7 cellular contexts compared by ENCODE assay signal in genomic region chr9:136766410-136767120, GRCh38. TPM values are rescaled to one million over a fixed set of nuclear protein-coding genes. Genes with fewer than 3 reads are reported as not detected.
DNase-seq lines count a peak whose midpoint lies in the region; ATAC-seq and TF ChIP-seq lines count a peak whose summit lies in the region.
"Not testable (repeated sequence)": the region's sequence is repeated elsewhere in the genome, so short reads cannot be mapped to it uniquely, and the experiment has no call there.
"Had no signal": no experiment of that assay in that cellular context is flagged by ENCODE, and none has a peak within 500 bp of the region (broad histone marks: within the 10 kb centered on the region; RNA-seq: fewer than 3 reads in every experiment).

No MANE protein-coding gene starts in this region.

- TF ChIP-seq CTCF in AG10803 (conservative IDR thresholded peaks at IDR 0.05; ENCODE audit: low read length) (peak; percentile 31; the same call in 1 of the 2 replicates), IMR-90 (conservative IDR thresholded peaks at IDR 0.05; ENCODE audit: low read depth, low read length) (peak; percentile 19), OCI-LY3 (IDR thresholded peaks at IDR 0.05; ENCODE audit: low read depth, low read length) (peak; percentile 42), fibroblast of mammary gland (conservative IDR thresholded peaks at IDR 0.05; ENCODE audit: control insufficient read depth, insufficient read depth, low read depth, low read length) (peak; percentile 25), parathyroid adenoma (IDR thresholded peaks at IDR 0.05) (peak; percentile 33)

- not testable (repeated sequence) for H3K9me3 ChIP-seq in IMR-90 (ENCODE audit: control insufficient read depth, insufficient read depth, low read length); OCI-LY3 (ENCODE audit: insufficient read depth, low read length); parathyroid adenoma (ENCODE audit: control insufficient read depth, low read length)

- not testable (repeated sequence) for H3K18ac ChIP-seq in IMR-90 (ENCODE audit: low read depth, low read length)

- not testable (repeated sequence) for H3K4me3 ChIP-seq in AG10803 (ENCODE audit: low read length); IMR-90 (ENCODE audit: insufficient read depth, low read depth, low read length); fibroblast of mammary gland (ENCODE audit: control insufficient read depth, low read depth, low read length); parathyroid adenoma (ENCODE audit: low read depth, low read length)
- peak overlapping the region; percentile 69 for H3K4me3 ChIP-seq in OCI-LY3 (ENCODE audit: low read length)

- H3K14ac ChIP-seq in IMR-90 (replicated peaks; ENCODE audit: low read depth, low read length), result not testable (repeated sequence)

- dilution Hi-C loops in IMR-90 (cut with HindIII; ENCODE audit: low sequenced_read_pairs, unreplicated experiment), result not testable (repeated sequence)

- ATAC-seq in IMR-90 (ENCODE audit: low read depth), result not testable (repeated sequence)

- not testable (repeated sequence) for BruUV-seq in IMR-90 (replicated peaks; lab: Mats Ljungman, UMichigan)

- not testable (repeated sequence) for H2BK20ac ChIP-seq in IMR-90 (ENCODE audit: low read depth, low read length)

- not testable (repeated sequence) for H3K79me1 ChIP-seq in IMR-90 (ENCODE audit: low read depth in 1 of 2, low read length in 2 of 2)

- in situ Hi-C loops in IMR-90 (cut with MboI; ENCODE audit: low sequenced_read_pairs), result not testable (repeated sequence)

- H4K91ac ChIP-seq in IMR-90 (ENCODE audit: insufficient read depth, low read depth, low read length), result not testable (repeated sequence)

- H3K23ac ChIP-seq in IMR-90 (ENCODE audit: low read depth, low read length), result not testable (repeated sequence)

- H3K4ac ChIP-seq in IMR-90 (ENCODE audit: low read depth, low read length), result not testable (repeated sequence)

- not testable (repeated sequence) for H3K36me3 ChIP-seq in IMR-90 (ENCODE audit: control insufficient read depth, insufficient read depth, low read length); OCI-LY3 (replicated peaks; ENCODE audit: low read depth, low read length); parathyroid adenoma (ENCODE audit: control insufficient read depth, insufficient read depth, low read length)

- CTCF ChIA-PET in IMR-90 (lab: Yijun Ruan, JAX), result interaction anchor here (0.8 to 1.1 kb wide), 2 partner anchors 12 to 779 kb away, joined by 3 read pairs; no protein-coding TSS in a partner anchor

- not testable (repeated sequence) for H2AK9ac ChIP-seq in IMR-90 (replicated peaks; ENCODE audit: low read depth, low read length, poor library complexity)

- not testable (repeated sequence) for H2BK5ac ChIP-seq in IMR-90 (ENCODE audit: low read depth, low read length, poor library complexity, severe bottlenecking)

- H3K27me3 ChIP-seq in IMR-90 (ENCODE audit: control insufficient read depth, insufficient read depth, low read length); parathyroid adenoma (ENCODE audit: control insufficient read depth, insufficient read depth, low read length): not testable (repeated sequence)
- H3K27me3 ChIP-seq in OCI-LY3 (ENCODE audit: low read depth, low read length), result peaks cover 16% of the 10 kb centered on the region

- H3K9ac ChIP-seq in IMR-90 (ENCODE audit: low read depth, low read length); parathyroid adenoma: not testable (repeated sequence)
- peak overlapping the region; percentile 17; the same call in 1 of the 2 replicates for H3K9ac ChIP-seq in OCI-LY3 (ENCODE audit: low read length)

- POLR2A ChIA-PET in IMR-90 (lab: Charles Lee; ENCODE audit: unreplicated experiment), result not testable (repeated sequence)

- H3K27ac ChIP-seq in IMR-90 (ENCODE audit: insufficient read depth, low read length); parathyroid adenoma: not testable (repeated sequence)
- H3K27ac ChIP-seq in OCI-LY3 (ENCODE audit: low read length), result peak overlapping the region; percentile 53

- H3K56ac ChIP-seq in IMR-90 (ENCODE audit: extremely low read depth, insufficient read depth, low read length), result not testable (repeated sequence)

- WGBS in IMR-90 (ENCODE audit: extremely low coverage in 2 of 2, insufficient read length in 1 of 2), 2 experiments, result no CpG with 5 or more reads among the region's 18 CpGs

- not testable (repeated sequence) for H3K9me1 ChIP-seq in IMR-90 (ENCODE audit: insufficient read depth, low read length)

- H3K4me1 ChIP-seq in IMR-90 (ENCODE audit: control insufficient read depth, insufficient read depth, low read length); parathyroid adenoma: not testable (repeated sequence)
- peaks cover 25% of the 10 kb centered on the region for H3K4me1 ChIP-seq in OCI-LY3 (ENCODE audit: low read length)

- intact Hi-C loops in IMR-90 (cut with micrococcal nuclease), result loop anchor here (2.0 kb wide), 1 partner anchor 14 kb away; no protein-coding TSS in a partner anchor

- not testable (repeated sequence) for TF ChIP-seq POLR2A in IMR-90 (IDR thresholded peaks at IDR 0.05; ENCODE audit: low read depth, low read length)

- H2AK5ac ChIP-seq in IMR-90 (ENCODE audit: low read depth, low read length), result not testable (repeated sequence)

- H4K20me1 ChIP-seq in IMR-90 (ENCODE audit: insufficient read depth, low read length); OCI-LY3 (ENCODE audit: insufficient read depth, low read length): not testable (repeated sequence)

- DNase-seq in AG10803 (ENCODE audit: low read depth) (peak; percentile 34), IMR-90 (peak; percentile 55), fibroblast of mammary gland (ENCODE audit: low read depth) (peak; percentile 60)
- peak; percentile 40 for DNase-seq in activated T-cell treated with anti-CD3 and anti-CD28 coated beads, Interleukin-2, amount 50 U/mL, for 1 hour

- H3K79me2 ChIP-seq in OCI-LY3 (ENCODE audit: low read length); parathyroid adenoma: not testable (repeated sequence)

- H3K4me2 ChIP-seq in IMR-90 (ENCODE audit: low read depth, low read length); parathyroid adenoma (ENCODE audit: low read length): not testable (repeated sequence)
- H3K4me2 ChIP-seq in OCI-LY3 (ENCODE audit: low read length), result peak overlapping the region; percentile 72

- H2BK120ac ChIP-seq in IMR-90 (ENCODE audit: low read depth, low read length), result not testable (repeated sequence)

- H4K5ac ChIP-seq in IMR-90 (ENCODE audit: low read depth, low read length), result not testable (repeated sequence)

- H2AFZ ChIP-seq in IMR-90 (replicated peaks; ENCODE audit: low read length, poor library complexity); OCI-LY3 (ENCODE audit: low read depth, low read length); parathyroid adenoma: not testable (repeated sequence)

- 0 out of 2 replicates have a peak, but pooled peaks have one; percentile 9 for TF ChIP-seq RAD21 in IMR-90 (IDR thresholded peaks at IDR 0.05; ENCODE audit: low read length)

- H4K8ac ChIP-seq in IMR-90 (ENCODE audit: low read depth in 2 of 2, low read length in 2 of 2), result not testable (repeated sequence)

- not testable (repeated sequence) for H2BK15ac ChIP-seq in IMR-90 (ENCODE audit: low read depth, low read length)

RNA-seq across cellular contexts. Expression of gene LCN15, which starts 2.2 kb away (rescaled TPM):
- not detected in 2 replicates for total RNA-seq in IMR-90 (2012; rRNA removed)
- not detected in 2 replicates for polyA plus RNA-seq in IMR-90 (2012; rRNA removed)
- not detected in 2 replicates for polyA plus RNA-seq in IMR-90 (2012; cell fraction: cytosol; rRNA removed)
- polyA plus RNA-seq in IMR-90 (2012; cell fraction: nucleus; rRNA removed; ENCODE audit: low replicate concordance), result not detected in 2 replicates
- total RNA-seq: ovary had no signal
- polyA plus RNA-seq: ovary had no signal

RNA-seq across cellular contexts. Expression of gene LCN8, which starts 8.5 kb away (rescaled TPM):
- not detected in 2 replicates for total RNA-seq in IMR-90 (2012; rRNA removed)
- not detected in 2 replicates for polyA plus RNA-seq in IMR-90 (2012; rRNA removed)
- not detected in 2 replicates for polyA plus RNA-seq in IMR-90 (2012; cell fraction: cytosol; rRNA removed)
- polyA plus RNA-seq in IMR-90 (2012; cell fraction: nucleus; rRNA removed; ENCODE audit: low replicate concordance), result not detected in 2 replicates

RNA-seq across cellular contexts. Expression of gene LCN6, which starts 18.2 kb away (rescaled TPM):
- total RNA-seq in IMR-90 (2012; rRNA removed), result not detected in 2 replicates
- polyA plus RNA-seq in IMR-90 (2012; rRNA removed), result not detected in 2 replicates
- polyA plus RNA-seq in IMR-90 (2012; cell fraction: cytosol; rRNA removed), result not detected in 2 replicates
- polyA plus RNA-seq in IMR-90 (2012; cell fraction: nucleus; rRNA removed; ENCODE audit: low replicate concordance), result not detected in 2 replicates

RNA-seq across cellular contexts. Expression of gene LCN10, which starts 23.8 kb away (rescaled TPM):
- not detected in 2 replicates for total RNA-seq in IMR-90 (2012; rRNA removed)
- polyA plus RNA-seq in IMR-90 (2012; rRNA removed), result not detected in 2 replicates
- polyA plus RNA-seq in IMR-90 (2012; cell fraction: cytosol; rRNA removed), result 0.03 TPM in 1 of 2 replicates, not detected in the other
- not detected in 2 replicates for polyA plus RNA-seq in IMR-90 (2012; cell fraction: nucleus; rRNA removed; ENCODE audit: low replicate concordance)

RNA-seq across cellular contexts. Expression of gene TMEM141, which starts 24.6 kb away (rescaled TPM):
- total RNA-seq in IMR-90 (2012; rRNA removed), result 37.2 and 39.1 TPM in 2 replicates
- polyA plus RNA-seq in IMR-90 (2012; rRNA removed), result 72.6 and 77.8 TPM in 2 replicates
- 34.8 and 74.5 TPM in 2 replicates for polyA plus RNA-seq in IMR-90 (2012; cell fraction: cytosol; rRNA removed)
- polyA plus RNA-seq in IMR-90 (2012; cell fraction: nucleus; rRNA removed; ENCODE audit: low replicate concordance), result 41.7 and 43.6 TPM in 2 replicates
